ENCODE assay signal across 21 cellular contexts in genomic region chr4:98670186-98670585, GRCh38. TPM values are rescaled to one million over a fixed set of nuclear protein-coding genes. Genes with fewer than 3 reads are reported as not detected.
DNase-seq lines count a peak whose midpoint lies in the region; ATAC-seq and TF ChIP-seq lines count a peak whose summit lies in the region.
"Had no signal": no experiment of that assay in that cellular context is flagged by ENCODE, and none has a peak within 500 bp of the region (broad histone marks: within the 10 kb centered on the region; RNA-seq: fewer than 3 reads in every experiment).

No MANE protein-coding gene starts in this region.

- no peaks in the 10 kb centered on the region for H3K4me1 ChIP-seq in esophagus muscularis mucosa
- H3K4me1 ChIP-seq: BLaER1, HAP-1 had no signal

- H3K36me3 Mint-ChIP-seq in activated CD4-positive, alpha-beta T cell treated with anti-CD3 and anti-CD28 coated beads for 36 hours (ENCODE audit: low read depth): no peaks in the 10 kb centered on the region
- H3K36me3 Mint-ChIP-seq in activated naive CD4-positive, alpha-beta T cell treated with anti-CD3 and anti-CD28 coated beads, Interleukin-2, amount 50 U/mL, for 72 hours: peaks cover 0 to 9% of the 10 kb centered on the region in 2 donors
- H3K36me3 Mint-ChIP-seq: CD4-positive, CD25-positive, alpha-beta regulatory T cell; CD8-positive, alpha-beta T cell had no signal

- TF ChIP-seq EP300 in esophagus muscularis mucosa (IDR thresholded peaks at IDR 0.05): no peak

- peaks cover 9% of the 10 kb centered on the region for H3K27me3 Mint-ChIP-seq in activated CD4-positive, alpha-beta T cell treated with anti-CD3 and anti-CD28 coated beads for 36 hours
- H3K27me3 Mint-ChIP-seq: CD4-positive, CD25-positive, alpha-beta regulatory T cell had no signal

- no peak overlapping the region for H3K4me3 ChIP-seq in esophagus muscularis mucosa
- H3K4me3 ChIP-seq: BLaER1, GM12878, GM23248, HAP-1 had no signal

- H3K27ac Mint-ChIP-seq in activated CD4-positive, alpha-beta T cell treated with anti-CD3 and anti-CD28 coated beads for 36 hours: no peak overlapping the region
- H3K27ac Mint-ChIP-seq in activated naive CD4-positive, alpha-beta T cell treated with anti-CD3 and anti-CD28 coated beads, Interleukin-2, amount 50 U/mL, for 72 hours: no peak overlapping the region
- H3K27ac Mint-ChIP-seq: B cell; CD4-positive, CD25-positive, alpha-beta regulatory T cell; CD8-positive, alpha-beta T cell; HFFc6 had no signal

- no peaks in the 10 kb centered on the region for H3K9me3 ChIP-seq in esophagus muscularis mucosa
- H3K9me3 ChIP-seq: HAP-1 had no signal

- no peak for TF ChIP-seq CTCF in esophagus muscularis mucosa (IDR thresholded peaks at IDR 0.05)

- intact Hi-C loops in activated CD4-positive, alpha-beta T cell treated with anti-CD3 and anti-CD28 coated beads for 36 hours (cut with DNase I, micrococcal nuclease): no loop called here
- intact Hi-C loops in esophagus muscularis mucosa (cut with DNase I): no loop called here

- WGBS in esophagus muscularis mucosa: 95% methylated on average over 5 of the region's 5 CpGs

- POLR2A ChIA-PET in activated CD4-positive, alpha-beta T cell treated with anti-CD3 and anti-CD28 coated beads for 36 hours (lab: Charles Lee): no interaction called here

- no peaks in the 10 kb centered on the region for H3K27me3 ChIP-seq in esophagus muscularis mucosa
- H3K27me3 ChIP-seq: BLaER1 had no signal

- ATAC-seq in activated CD4-positive, alpha-beta T cell treated with anti-CD3 and anti-CD28 coated beads for 36 hours: peak; percentile 78
- ATAC-seq in activated naive CD4-positive, alpha-beta T cell treated with anti-CD3 and anti-CD28 coated beads, Interleukin-2, amount 50 U/mL, for 72 hours: peak; percentile 48 to 87
- no peak for ATAC-seq in HG02981 (IDR thresholded peaks at IDR 0.05; ENCODE audit: unreplicated experiment)
- ATAC-seq: CD8-positive, alpha-beta T cell; GM12878 had no signal

- H3K4me1 Mint-ChIP-seq in activated CD4-positive, alpha-beta T cell treated with anti-CD3 and anti-CD28 coated beads for 36 hours: peaks cover 18% of the 10 kb centered on the region

- CTCF ChIA-PET in activated CD4-positive, alpha-beta T cell treated with anti-CD3 and anti-CD28 coated beads for 36 hours (lab: Charles Lee): interaction anchor here (1.3 to 1.6 kb wide), 3 partner anchors 12 to 202 kb away, joined by 3 to 4 read pairs (median 3); partner anchors contain the start of gene TSPAN5

- no peaks in the 10 kb centered on the region for H3K36me3 ChIP-seq in esophagus muscularis mucosa
- H3K36me3 ChIP-seq: BLaER1, HAP-1 had no signal

- no peak for TF ChIP-seq POLR2A in esophagus muscularis mucosa (IDR thresholded peaks at IDR 0.05; ENCODE audit: low read depth)

- DNase-seq in activated CD4-positive, alpha-beta T cell treated with anti-CD3 and anti-CD28 coated beads for 36 hours: no peak
- DNase-seq in activated CD4-positive, alpha-beta T cell treated with anti-CD3 and anti-CD28 coated beads, Interleukin-2, amount 50 U/mL, for 1 hour: no peak
- DNase-seq in activated naive CD4-positive, alpha-beta T cell treated with anti-CD3 and anti-CD28 coated beads, Interleukin-2, amount 50 U/mL, for 72 hours (ENCODE audit: low spot score in 2 of 2): no peak
- DNase-seq in activated naive CD4-positive, alpha-beta T cell treated with Interleukin-2 at 50 U/mL for 16 hours: no peak
- DNase-seq in esophagus muscularis mucosa (ENCODE audit: extremely low spot score) (peak; percentile 75), DMS79 (lab: John Stamatoyannopoulos, UW) (no peak)
- DNase-seq: Caco-2; CD4-positive, CD25-positive, alpha-beta regulatory T cell; CD8-positive, alpha-beta T cell; DMS153; EL; GDM1; GM23248; HFFc6 had no signal

- H3K27ac ChIP-seq in esophagus muscularis mucosa (replicated peaks in 1 of 4): no peak overlapping the region
- H3K27ac ChIP-seq: 22Rv1, BLaER1, C4-2B, GM23248 had no signal

- H3K9me3 Mint-ChIP-seq in activated CD4-positive, alpha-beta T cell treated with anti-CD3 and anti-CD28 coated beads for 36 hours (ENCODE audit: low read depth): no peaks in the 10 kb centered on the region
- peaks cover 0 to 14% of the 10 kb centered on the region in 2 donors for H3K9me3 Mint-ChIP-seq in activated naive CD4-positive, alpha-beta T cell treated with anti-CD3 and anti-CD28 coated beads, Interleukin-2, amount 50 U/mL, for 72 hours
- H3K9me3 Mint-ChIP-seq: CD8-positive, alpha-beta T cell; HFFc6 had no signal

- H3K4me3 Mint-ChIP-seq in activated CD4-positive, alpha-beta T cell treated with anti-CD3 and anti-CD28 coated beads for 36 hours: no peak overlapping the region
- H3K4me3 Mint-ChIP-seq: B cell; CD4-positive, CD25-positive, alpha-beta regulatory T cell; CD8-positive, alpha-beta T cell; HFFc6 had no signal

RNA-seq across cellular contexts. Expression of gene TSPAN5, which starts 11.8 kb away (rescaled TPM):
- total RNA-seq in activated CD4-positive, alpha-beta T cell treated with anti-CD3 and anti-CD28 coated beads for 36 hours: 10 to 100 TPM; 18.4 to 23.6 TPM
- 10 to 100 TPM; 11.0 to 26.7 TPM for total RNA-seq in activated naive CD4-positive, alpha-beta T cell treated with anti-CD3 and anti-CD28 coated beads, Interleukin-2, amount 50 U/mL, for 72 hours
- 10 to 100 TPM in 3 of 4 donors, 1 to 10 TPM in 1; 9.1 to 16.8 (median 13.3) TPM for total RNA-seq in esophagus muscularis mucosa
